ENCODE assay signal across 25 cellular contexts in genomic region chr17:16480995-16481394, GRCh38. TPM values are rescaled to one million over a fixed set of nuclear protein-coding genes. Genes with fewer than 3 reads are reported as not detected.
"Had no signal": no experiment of that assay in that cellular context is flagged by ENCODE, and none has a peak within 500 bp of the region (broad histone marks: within the 10 kb centered on the region; RNA-seq: fewer than 3 reads in every experiment).

No MANE protein-coding gene starts in this region.

- H3K27me3 ChIP-seq: dorsolateral prefrontal cortex, esophagus muscularis mucosa, gastroesophageal sphincter, heart left ventricle, hepatocyte, left lung, neural progenitor cell, sigmoid colon, transverse colon, vagina had no signal

- H3K27ac ChIP-seq: dorsolateral prefrontal cortex, esophagus muscularis mucosa, foreskin keratinocyte, gastroesophageal sphincter, heart left ventricle, hepatocyte, left lung, neural progenitor cell, psoas muscle, sigmoid colon, thoracic aorta, transverse colon, vagina had no signal

- H3K36me3 Mint-ChIP-seq: mesothelial cell of epicardium; naive B cell; natural killer cell treated with Interleukin-12 subunit alpha and Interleukin-12 subunit beta and Interleukin-15 and Interleukin-18, amount 100 ng/mL, for 72 hours; neural progenitor cell; stimulated activated memory B cell treated with anti-CD40 and anti-IgM and Interleukin-4, amounts not matched to agents 10 μg/mL and 1 μg/mL and 100 μg/mL, for 72 hours had no signal

- ATAC-seq: foreskin keratinocyte; gastroesophageal sphincter; heart left ventricle; left cardiac atrium; left lung; mucosa of descending colon; natural killer cell treated with Interleukin-12 subunit alpha and Interleukin-12 subunit beta and Interleukin-15 and Interleukin-18, amount 100 ng/mL, for 72 hours; psoas muscle; right cardiac atrium; stimulated activated memory B cell treated with anti-CD40 and anti-IgM and Interleukin-4, amounts not matched to agents 10 μg/mL and 1 μg/mL and 100 μg/mL, for 72 hours; stimulated activated naive CD8-positive, alpha-beta T cell treated with anti-CD3 and anti-CD28 coated beads, Interleukin-15, Interleukin-2, amounts not matched to agents 100 U/mL and 50 U/mL, for 24 hours had no signal

- H3K27ac Mint-ChIP-seq: mesothelial cell of epicardium; natural killer cell treated with Interleukin-12 subunit alpha and Interleukin-12 subunit beta and Interleukin-15 and Interleukin-18, amount 100 ng/mL, for 72 hours; stimulated activated memory B cell treated with anti-CD40 and anti-IgM and Interleukin-4, amounts not matched to agents 10 μg/mL and 1 μg/mL and 100 μg/mL, for 72 hours had no signal

- H3K36me3 ChIP-seq: esophagus muscularis mucosa, gastroesophageal sphincter, heart left ventricle, left lung, neural progenitor cell, sigmoid colon, thoracic aorta, transverse colon, vagina had no signal

- DNase-seq: dorsolateral prefrontal cortex; effector CD4-positive, alpha-beta T cell; foreskin keratinocyte; heart left ventricle; left cardiac atrium; left lung; mesenchymal stem cell; mucosa of descending colon; naive B cell; sigmoid colon; stimulated activated CD4-positive, alpha-beta T cell treated with anti-CD3 and anti-CD28 coated beads, Interleukin-2, amount 100 ng/mL, for 24 hours; stimulated activated CD4-positive, alpha-beta T cell treated with anti-CD3 and anti-CD28 coated beads, Interleukin-4, amount 100 ng/mL, for 24 hours; stimulated activated naive CD8-positive, alpha-beta T cell treated with anti-CD3 and anti-CD28 coated beads, Interleukin-15, Interleukin-2, amounts not matched to agents 100 U/mL and 50 U/mL, for 24 hours; transverse colon had no signal

- H3K9me3 Mint-ChIP-seq: mesothelial cell of epicardium; naive B cell; natural killer cell treated with Interleukin-12 subunit alpha and Interleukin-12 subunit beta and Interleukin-15 and Interleukin-18, amount 100 ng/mL, for 72 hours; neural progenitor cell; stimulated activated memory B cell treated with anti-CD40 and anti-IgM and Interleukin-4, amounts not matched to agents 10 μg/mL and 1 μg/mL and 100 μg/mL, for 72 hours had no signal

- H3K4me3 ChIP-seq: dorsolateral prefrontal cortex, esophagus muscularis mucosa, gastroesophageal sphincter, heart left ventricle, hepatocyte, left lung, mucosa of descending colon, neural progenitor cell, psoas muscle, sigmoid colon, thoracic aorta, transverse colon, vagina had no signal

- H3K4me3 Mint-ChIP-seq: mesothelial cell of epicardium; naive B cell; natural killer cell treated with Interleukin-12 subunit alpha and Interleukin-12 subunit beta and Interleukin-15 and Interleukin-18, amount 100 ng/mL, for 72 hours; neural progenitor cell; stimulated activated memory B cell treated with anti-CD40 and anti-IgM and Interleukin-4, amounts not matched to agents 10 μg/mL and 1 μg/mL and 100 μg/mL, for 72 hours had no signal

- H3K27me3 Mint-ChIP-seq: natural killer cell treated with Interleukin-12 subunit alpha and Interleukin-12 subunit beta and Interleukin-15 and Interleukin-18, amount 100 ng/mL, for 72 hours had no signal

- H3K4me1 Mint-ChIP-seq: naive B cell; stimulated activated memory B cell treated with anti-CD40 and anti-IgM and Interleukin-4, amounts not matched to agents 10 μg/mL and 1 μg/mL and 100 μg/mL, for 72 hours had no signal

- H3K9me3 ChIP-seq: esophagus muscularis mucosa, gastroesophageal sphincter, heart left ventricle, left lung, mucosa of descending colon, psoas muscle, sigmoid colon, thoracic aorta, transverse colon, vagina had no signal

RNA-seq across cellular contexts. Expression of gene LRRC75A, which starts 11.0 kb away (rescaled TPM):
- total RNA-seq: foreskin keratinocyte had no signal
